In the genomic region with DNA sequence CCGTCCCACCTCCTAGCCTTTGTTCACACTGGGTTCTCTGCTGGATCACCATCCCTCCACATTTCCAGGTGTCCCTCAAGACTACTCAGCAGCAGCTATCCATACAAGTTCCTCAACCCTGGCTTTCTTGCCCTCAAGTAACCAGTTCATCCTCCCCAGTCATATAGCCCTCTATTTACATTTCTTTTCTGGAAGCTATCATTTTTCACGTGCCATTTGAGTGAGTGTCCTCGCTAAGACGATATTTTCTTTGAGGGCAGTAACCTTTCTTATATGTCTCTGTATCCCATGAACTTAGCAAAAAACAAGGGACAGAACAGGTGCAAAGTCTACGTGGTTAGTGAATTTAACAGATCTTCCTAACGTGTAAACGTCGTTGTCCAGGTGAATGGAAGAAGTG, we compare ENCODE assay signal across 17 cellular contexts. TPM values are rescaled to one million over a fixed set of nuclear protein-coding genes. Genes with fewer than 3 reads are reported as not detected.
DNase-seq lines count a peak whose midpoint lies in the region; ATAC-seq, FAIRE-seq and TF ChIP-seq lines count a peak whose summit lies in the region.
"Had no signal": no experiment of that assay in that cellular context is flagged by ENCODE, and none has a peak within 500 bp of the region (broad histone marks: within the 10 kb centered on the region; RNA-seq: fewer than 3 reads in every experiment).

No MANE protein-coding gene starts in this region.

- WGBS in esophagus squamous epithelium, 2 donors: 71 to 75% methylated on average over 8 of the region's 8 CpGs

- ATAC-seq in CD4-positive, CD25-positive, alpha-beta regulatory T cell (ENCODE audit: low read depth in 2 of 2): no peak
- no peak for ATAC-seq in activated T-helper 17 cell treated with anti-CD3 and anti-CD28 coated beads, Interleukin-2, amount 50 U/mL, for 72 hours (replicated peaks)
- ATAC-seq in HG02938 (IDR thresholded peaks at IDR 0.05; ENCODE audit: unreplicated experiment) (no peak), GM21423 (IDR thresholded peaks at IDR 0.05; ENCODE audit: unreplicated experiment) (no peak)

- H3K4me3 Mint-ChIP-seq in CD4-positive, CD25-positive, alpha-beta regulatory T cell: peak overlapping the region in 1 of 4 donors; percentile 58
- no peak overlapping the region for H3K4me3 Mint-ChIP-seq in activated T-helper 17 cell treated with anti-CD3 and anti-CD28 coated beads, Interleukin-2, amount 50 U/mL, for 72 hours
- H3K4me3 Mint-ChIP-seq in nephron progenitor cell: no peak overlapping the region

- TF ChIP-seq CTCF in nephron progenitor cell (IDR thresholded peaks at IDR 0.05): no peak
- no peak for TF ChIP-seq CTCF in esophagus squamous epithelium (IDR thresholded peaks at IDR 0.05)

- FAIRE-seq in HTR-8/SVneo (lab: Jason Lieb, UNC): no peak

- no peak for TF ChIP-seq POLR2A in esophagus squamous epithelium (IDR thresholded peaks at IDR 0.05)

- H3K27me3 Mint-ChIP-seq in CD4-positive, CD25-positive, alpha-beta regulatory T cell: no peaks in the 10 kb centered on the region
- H3K27me3 Mint-ChIP-seq in activated T-helper 17 cell treated with anti-CD3 and anti-CD28 coated beads, Interleukin-2, amount 50 U/mL, for 72 hours: peaks cover 10% of the 10 kb centered on the region
- H3K27me3 Mint-ChIP-seq in nephron progenitor cell (ENCODE audit: low read depth, poor library complexity): peaks cover 9% of the 10 kb centered on the region

- no peaks in the 10 kb centered on the region for H3K9me3 ChIP-seq in CD4-positive, CD25-positive, alpha-beta regulatory T cell (ENCODE audit: control insufficient read depth in 2 of 2, low read length in 2 of 2)
- H3K9me3 ChIP-seq in esophagus squamous epithelium: no peaks in the 10 kb centered on the region
- H3K9me3 ChIP-seq: BLaER1 treated with 17β-estradiol and CSF1 and Interleukin-3, amounts not matched to agents 10 nM and 100 nM; HAP-1 had no signal

- no peak overlapping the region for H3K4me3 ChIP-seq in CD4-positive, CD25-positive, alpha-beta regulatory T cell (ENCODE audit: low read depth, low read length)
- H3K4me3 ChIP-seq in esophagus squamous epithelium: no peak overlapping the region
- H3K4me3 ChIP-seq: BLaER1 treated with 17β-estradiol and CSF1 and Interleukin-3, amounts not matched to agents 10 nM and 100 nM; HAP-1 had no signal

- H3K27me3 ChIP-seq in CD4-positive, CD25-positive, alpha-beta regulatory T cell (ENCODE audit: control insufficient read depth, insufficient read depth, low read length): no peaks in the 10 kb centered on the region
- H3K27me3 ChIP-seq in esophagus squamous epithelium: peaks cover 0 to 4% (median 0%) of the 10 kb centered on the region in 4 donors
- H3K27me3 ChIP-seq: BLaER1 treated with 17β-estradiol and CSF1 and Interleukin-3, amounts not matched to agents 10 nM and 100 nM had no signal

- intact Hi-C loops in esophagus squamous epithelium (cut with DNase I): loop anchor here (10.0 kb wide), 1 partner anchor 154 kb away; no protein-coding TSS in a partner anchor

- H3K4me1 ChIP-seq in CD4-positive, CD25-positive, alpha-beta regulatory T cell (ENCODE audit: control insufficient read depth, insufficient read depth, low read length, poor library complexity, severe bottlenecking): peaks cover 31% of the 10 kb centered on the region
- peaks cover 0 to 13% (median 0%) of the 10 kb centered on the region in 3 donors for H3K4me1 ChIP-seq in esophagus squamous epithelium
- H3K4me1 ChIP-seq: HAP-1 had no signal

- peaks cover 26 to 65% (median 42%) of the 10 kb centered on the region in 4 donors for H3K4me1 Mint-ChIP-seq in CD4-positive, CD25-positive, alpha-beta regulatory T cell
- peaks cover 11% of the 10 kb centered on the region for H3K4me1 Mint-ChIP-seq in activated T-helper 17 cell treated with anti-CD3 and anti-CD28 coated beads, Interleukin-2, amount 50 U/mL, for 72 hours
- peaks cover 34% of the 10 kb centered on the region for H3K4me1 Mint-ChIP-seq in nephron progenitor cell

- peak overlapping the region in 2 of 3 donors; percentile 73 to 79 for H3K27ac Mint-ChIP-seq in CD4-positive, CD25-positive, alpha-beta regulatory T cell
- H3K27ac Mint-ChIP-seq in activated T-helper 17 cell treated with anti-CD3 and anti-CD28 coated beads, Interleukin-2, amount 50 U/mL, for 72 hours: peak overlapping the region; percentile 26
- H3K27ac Mint-ChIP-seq in nephron progenitor cell: peak overlapping the region; percentile 35

- H3K36me3 ChIP-seq in CD4-positive, CD25-positive, alpha-beta regulatory T cell (ENCODE audit: control insufficient read depth, insufficient read depth, low read length): no peaks in the 10 kb centered on the region
- no peaks in the 10 kb centered on the region for H3K36me3 ChIP-seq in esophagus squamous epithelium
- H3K36me3 ChIP-seq: BLaER1 treated with 17β-estradiol and CSF1 and Interleukin-3, amounts not matched to agents 10 nM and 100 nM; HAP-1 had no signal

- peaks cover 0 to 1% (median 0%) of the 10 kb centered on the region in 7 donors for H3K9me3 Mint-ChIP-seq in CD4-positive, CD25-positive, alpha-beta regulatory T cell
- H3K9me3 Mint-ChIP-seq in activated T-helper 17 cell treated with anti-CD3 and anti-CD28 coated beads, Interleukin-2, amount 50 U/mL, for 72 hours: no peaks in the 10 kb centered on the region
- H3K9me3 Mint-ChIP-seq in nephron progenitor cell: no peaks in the 10 kb centered on the region
- H3K9me3 Mint-ChIP-seq: CD4-positive, alpha-beta memory T cell had no signal

- no peak overlapping the region for H3K27ac ChIP-seq in CD4-positive, CD25-positive, alpha-beta regulatory T cell (ENCODE audit: insufficient read depth, low read length, poor library complexity, severe bottlenecking)
- H3K27ac ChIP-seq in esophagus squamous epithelium: no peak overlapping the region
- H3K27ac ChIP-seq: BLaER1 treated with 17β-estradiol and CSF1 and Interleukin-3, amounts not matched to agents 10 nM and 100 nM had no signal

- no peaks in the 10 kb centered on the region for H3K36me3 Mint-ChIP-seq in CD4-positive, CD25-positive, alpha-beta regulatory T cell
- H3K36me3 Mint-ChIP-seq in activated T-helper 17 cell treated with anti-CD3 and anti-CD28 coated beads, Interleukin-2, amount 50 U/mL, for 72 hours (ENCODE audit: low read depth): no peaks in the 10 kb centered on the region
- H3K36me3 Mint-ChIP-seq in nephron progenitor cell (ENCODE audit: low read depth): no peaks in the 10 kb centered on the region
- H3K36me3 Mint-ChIP-seq: CD4-positive, alpha-beta memory T cell had no signal

- no peak for DNase-seq in CD4-positive, CD25-positive, alpha-beta regulatory T cell
- DNase-seq in HTR-8/SVneo (ENCODE audit: insufficient read length, low spot score) (peak; percentile 12), nephron progenitor cell (no peak), GM03348 (ENCODE audit: low spot score) (no peak), esophagus squamous epithelium (lab: John Stamatoyannopoulos, UW) (no peak)
- DNase-seq: 8988T; ACHN; CD4-positive, alpha-beta memory T cell; DMS79; GF-D8; GOT3; KBM-7 had no signal

RNA-seq across cellular contexts. Expression of a gene that starts 29.6 kb away (rescaled TPM):
- total RNA-seq in CD4-positive, CD25-positive, alpha-beta regulatory T cell: 0.25 TPM
- polyA plus RNA-seq in CD4-positive, CD25-positive, alpha-beta regulatory T cell: under 1 TPM in 1 of 4 donors, not detected in 3; 0.03 TPM
- total RNA-seq in activated T-helper 17 cell treated with anti-CD3 and anti-CD28 coated beads, Interleukin-2, amount 50 U/mL, for 72 hours: not detected
- 1 to 10 TPM in 3 of 4 donors, under 1 TPM in 1; 0.38 to 9.3 (median 2.4) TPM for total RNA-seq in esophagus squamous epithelium
- total RNA-seq: CD4-positive, alpha-beta memory T cell had no signal
- polyA plus RNA-seq: CD4-positive, alpha-beta memory T cell had no signal

Comparison
In these comparisons a context has a peak if more than half of its experiments do, and no peak if none do; other contexts are left out.
1. H3K27ac Mint-ChIP-seq: peak in every context shown above with its lines; median percentile 76 in CD4-positive, CD25-positive, alpha-beta regulatory T cell; 35 in nephron progenitor cell; 26 in activated T-helper 17 cell treated with anti-CD3 and anti-CD28 coated beads, Interleukin-2, amount 50 U/mL, for 72 hours.